In the genomic region with DNA sequence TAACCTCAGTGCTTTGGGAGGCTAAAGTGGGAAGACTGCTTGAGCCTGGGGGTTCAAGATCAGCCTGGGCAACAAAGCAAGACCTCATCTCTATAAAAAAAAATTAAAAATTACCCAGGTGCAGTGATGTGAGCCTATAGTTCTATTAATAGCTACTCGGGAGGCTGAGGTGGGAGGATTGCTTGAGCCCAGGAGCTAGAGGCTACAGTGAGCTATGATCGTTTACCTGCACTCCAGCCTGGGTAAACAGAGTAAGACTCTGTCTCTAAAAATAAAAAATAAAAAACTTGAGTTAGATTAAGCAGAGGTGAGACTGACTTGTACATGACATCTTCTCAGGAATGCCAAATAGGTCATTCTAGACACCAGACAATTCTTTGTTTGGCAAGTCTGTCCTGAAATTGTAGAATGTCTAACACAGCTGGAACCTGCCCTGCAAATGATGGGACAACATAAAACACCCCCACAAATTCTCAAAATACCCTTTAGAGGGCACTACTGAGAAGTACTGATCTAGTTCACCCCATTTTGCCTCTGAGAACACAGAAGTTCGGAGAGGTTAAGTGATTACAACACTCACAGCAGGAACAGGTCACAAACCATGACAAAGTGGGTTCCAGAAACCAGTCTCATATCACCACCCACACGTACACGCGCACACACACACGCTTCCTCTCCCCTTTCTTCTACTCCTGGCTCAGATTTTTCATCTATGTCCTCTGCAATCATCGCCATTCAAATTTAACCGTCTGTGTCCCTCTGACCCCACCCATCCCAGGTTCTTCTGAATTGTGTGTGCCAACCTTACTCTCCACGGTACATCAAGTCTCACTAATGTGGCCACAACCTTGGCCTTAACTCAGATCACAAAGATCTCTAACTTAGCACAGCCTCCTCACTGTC, we compare ENCODE assay signal across 1 cellular context.
TF ChIP-seq lines count a peak whose summit lies in the region.

No MANE protein-coding gene starts in this region.

TF ChIP-seq in K562, 482 proteins besides CTCF, POLR2A, EP300 and RAD21 (continued from another document):
- TF ChIP-seq TOE1 (IDR thresholded peaks at IDR 0.05; ENCODE audit: borderline replicate concordance) (peak; percentile 54; the same call in 1 of the 2 replicates), TOE1 (CRISPR knock-in tag; IDR thresholded peaks at IDR 0.05; ENCODE audit: borderline replicate concordance, low read depth) (no peak), NR4A1 (CRISPR knock-in tag; IDR thresholded peaks at IDR 0.05) (no peak), NR4A1 (tag; IDR thresholded peaks at IDR 0.05) (no peak), RBM14 (IDR thresholded peaks at IDR 0.05; ENCODE audit: borderline replicate concordance, insufficient read depth, low read depth, low read length) (no peak), HDAC2 (IDR thresholded peaks at IDR 0.05) (peak; percentile 79), CBFA2T2 (conservative IDR thresholded peaks at IDR 0.05) (no peak; the same call in 1 of the 2 replicates), ARNT (IDR thresholded peaks at IDR 0.05) (0 out of 4 replicates have a peak, but pooled peaks of 1 of the 2 experiments have one; percentile 31), PYGO2 (tag; IDR thresholded peaks at IDR 0.05) (no peak), ASH1L (IDR thresholded peaks at IDR 0.05; ENCODE audit: borderline replicate concordance, low read depth, partially characterized antibody) (no peak)
- TF ChIP-seq, protein P1, sequence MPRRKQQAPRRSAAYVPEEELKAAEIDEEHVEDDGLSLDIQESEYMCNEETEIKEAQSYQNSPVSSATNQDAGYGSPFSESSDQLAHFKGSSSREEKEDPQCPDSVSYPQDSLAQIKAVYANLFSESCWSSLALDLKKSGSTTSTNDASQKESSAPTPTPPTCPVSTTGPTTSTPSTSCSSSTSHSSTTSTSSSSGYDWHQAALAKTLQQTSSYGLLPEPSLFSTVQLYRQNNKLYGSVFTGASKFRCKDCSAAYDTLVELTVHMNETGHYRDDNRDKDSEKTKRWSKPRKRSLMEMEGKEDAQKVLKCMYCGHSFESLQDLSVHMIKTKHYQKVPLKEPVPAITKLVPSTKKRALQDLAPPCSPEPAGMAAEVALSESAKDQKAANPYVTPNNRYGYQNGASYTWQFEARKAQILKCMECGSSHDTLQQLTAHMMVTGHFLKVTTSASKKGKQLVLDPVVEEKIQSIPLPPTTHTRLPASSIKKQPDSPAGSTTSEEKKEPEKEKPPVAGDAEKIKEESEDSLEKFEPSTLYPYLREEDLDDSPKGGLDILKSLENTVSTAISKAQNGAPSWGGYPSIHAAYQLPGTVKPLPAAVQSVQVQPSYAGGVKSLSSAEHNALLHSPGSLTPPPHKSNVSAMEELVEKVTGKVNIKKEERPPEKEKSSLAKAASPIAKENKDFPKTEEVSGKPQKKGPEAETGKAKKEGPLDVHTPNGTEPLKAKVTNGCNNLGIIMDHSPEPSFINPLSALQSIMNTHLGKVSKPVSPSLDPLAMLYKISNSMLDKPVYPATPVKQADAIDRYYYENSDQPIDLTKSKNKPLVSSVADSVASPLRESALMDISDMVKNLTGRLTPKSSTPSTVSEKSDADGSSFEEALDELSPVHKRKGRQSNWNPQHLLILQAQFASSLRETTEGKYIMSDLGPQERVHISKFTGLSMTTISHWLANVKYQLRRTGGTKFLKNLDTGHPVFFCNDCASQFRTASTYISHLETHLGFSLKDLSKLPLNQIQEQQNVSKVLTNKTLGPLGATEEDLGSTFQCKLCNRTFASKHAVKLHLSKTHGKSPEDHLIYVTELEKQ (CRISPR knock-in tag; IDR thresholded peaks at IDR 0.05), result no peak
- TF ChIP-seq, protein P2, sequence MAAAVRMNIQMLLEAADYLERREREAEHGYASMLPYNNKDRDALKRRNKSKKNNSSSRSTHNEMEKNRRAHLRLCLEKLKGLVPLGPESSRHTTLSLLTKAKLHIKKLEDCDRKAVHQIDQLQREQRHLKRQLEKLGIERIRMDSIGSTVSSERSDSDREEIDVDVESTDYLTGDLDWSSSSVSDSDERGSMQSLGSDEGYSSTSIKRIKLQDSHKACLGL (CRISPR knock-in tag; IDR thresholded peaks at IDR 0.05; ENCODE audit: borderline replicate concordance, poor library complexity, severe bottlenecking), result no peak
- TF ChIP-seq, protein P3, sequence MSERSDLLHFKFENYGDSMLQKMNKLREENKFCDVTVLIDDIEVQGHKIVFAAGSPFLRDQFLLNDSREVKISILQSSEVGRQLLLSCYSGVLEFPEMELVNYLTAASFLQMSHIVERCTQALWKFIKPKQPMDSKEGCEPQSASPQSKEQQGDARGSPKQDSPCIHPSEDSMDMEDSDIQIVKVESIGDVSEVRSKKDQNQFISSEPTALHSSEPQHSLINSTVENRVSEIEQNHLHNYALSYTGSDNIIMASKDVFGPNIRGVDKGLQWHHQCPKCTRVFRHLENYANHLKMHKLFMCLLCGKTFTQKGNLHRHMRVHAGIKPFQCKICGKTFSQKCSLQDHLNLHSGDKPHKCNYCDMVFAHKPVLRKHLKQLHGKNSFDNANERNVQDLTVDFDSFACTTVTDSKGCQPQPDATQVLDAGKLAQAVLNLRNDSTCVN (CRISPR knock-in tag; IDR thresholded peaks at IDR 0.05), result 0 out of 2 replicates have a peak, but pooled peaks have one; percentile 70
